Comparison of ENCODE assay signal across 11 cellular contexts in the genomic region with DNA sequence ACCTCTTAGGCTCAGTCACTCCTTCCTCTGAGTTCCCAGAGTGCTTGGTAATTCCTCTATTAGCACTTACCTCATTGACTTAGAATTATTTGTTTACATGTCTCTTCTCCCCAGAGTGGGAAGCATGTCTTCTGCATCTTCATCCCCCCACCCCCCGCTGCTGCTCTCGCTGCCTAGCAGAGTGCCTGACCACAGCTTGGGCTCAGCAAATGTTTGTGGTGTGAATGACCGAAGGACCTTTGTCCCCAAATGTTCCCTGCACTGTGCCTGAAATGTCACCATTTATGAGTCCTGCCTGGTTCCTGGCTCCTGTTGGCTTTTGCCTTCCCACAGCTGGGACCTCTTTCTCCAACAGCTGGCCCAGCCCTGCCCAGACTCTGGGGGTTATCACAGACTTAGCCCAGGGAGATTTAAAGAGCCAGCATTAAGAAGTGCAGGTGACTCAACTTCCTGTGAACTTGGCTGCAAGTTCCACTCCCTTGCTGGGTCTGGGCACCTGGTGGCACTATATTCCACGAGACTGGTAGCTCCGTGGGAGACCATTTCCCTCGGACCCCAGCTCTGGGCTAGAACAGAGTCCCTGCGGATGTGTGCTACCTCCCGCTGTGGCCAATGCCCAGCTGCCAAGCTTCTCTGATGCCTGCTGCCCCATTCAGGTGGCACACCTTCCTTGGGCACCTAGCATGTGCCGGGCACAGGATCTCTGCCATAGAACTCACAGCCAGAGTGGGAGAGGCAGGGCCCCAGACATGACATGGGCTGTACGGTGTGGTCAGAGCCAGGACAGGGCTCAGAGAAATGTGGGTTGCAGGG. TPM values are rescaled to one million over a fixed set of nuclear protein-coding genes. Genes with fewer than 3 reads are reported as not detected.
DNase-seq lines count a peak whose midpoint lies in the region; ATAC-seq, FAIRE-seq and TF ChIP-seq lines count a peak whose summit lies in the region.
"Had no signal": no experiment of that assay in that cellular context is flagged by ENCODE, and none has a peak within 500 bp of the region (broad histone marks: within the 10 kb centered on the region; RNA-seq: fewer than 3 reads in every experiment).

No MANE protein-coding gene starts in this region.

- peaks cover 65% of the 10 kb centered on the region for H3K27me3 Mint-ChIP-seq in activated CD8-positive, alpha-beta T cell treated with anti-CD3 and anti-CD28 coated beads for 36 hours
- H3K27me3 Mint-ChIP-seq in activated CD8-positive, alpha-beta T cell treated with anti-CD3 and anti-CD28 coated beads, Interleukin-2, amount 10 ng/mL, durations not matched to agents 7 days and 5 days (ENCODE audit: low read depth) = peaks cover 63% of the 10 kb centered on the region
- peaks cover 75% of the 10 kb centered on the region for H3K27me3 Mint-ChIP-seq in stimulated activated memory B cell treated with anti-CD40 and anti-IgM and Interleukin-4, amounts not matched to agents 10 μg/mL and 1 μg/mL and 100 μg/mL, for 72 hours

- H3K4me3 Mint-ChIP-seq in activated CD8-positive, alpha-beta T cell treated with anti-CD3 and anti-CD28 coated beads for 36 hours = no peak overlapping the region
- no peak overlapping the region for H3K4me3 Mint-ChIP-seq in activated CD8-positive, alpha-beta T cell treated with anti-CD3 and anti-CD28 coated beads, Interleukin-2, amount 10 ng/mL, durations not matched to agents 7 days and 5 days
- H3K4me3 Mint-ChIP-seq in stimulated activated memory B cell treated with anti-CD40 and anti-IgM and Interleukin-4, amounts not matched to agents 10 μg/mL and 1 μg/mL and 100 μg/mL, for 72 hours = no peak overlapping the region
- H3K4me3 Mint-ChIP-seq: memory B cell had no signal

- H3K4me2 ChIP-seq in keratinocyte (ENCODE audit: control insufficient read depth, extremely low read depth, insufficient read depth, low read depth, low read length) = no peak overlapping the region

- H3K4me1 ChIP-seq in keratinocyte (ENCODE audit: control insufficient read depth, extremely low read depth, insufficient read depth, low read length) = no peaks in the 10 kb centered on the region
- H3K4me1 ChIP-seq in tibial artery = peaks cover 0 to 21% (median 10%) of the 10 kb centered on the region in 4 donors

- no peak overlapping the region for H3K27ac Mint-ChIP-seq in activated CD8-positive, alpha-beta T cell treated with anti-CD3 and anti-CD28 coated beads for 36 hours
- H3K27ac Mint-ChIP-seq in activated CD8-positive, alpha-beta T cell treated with anti-CD3 and anti-CD28 coated beads, Interleukin-2, amount 10 ng/mL, durations not matched to agents 7 days and 5 days = no peak overlapping the region
- no peak overlapping the region for H3K27ac Mint-ChIP-seq in stimulated activated memory B cell treated with anti-CD40 and anti-IgM and Interleukin-4, amounts not matched to agents 10 μg/mL and 1 μg/mL and 100 μg/mL, for 72 hours
- H3K27ac Mint-ChIP-seq: memory B cell had no signal

- no peak overlapping the region for H3K9ac ChIP-seq in keratinocyte (ENCODE audit: control insufficient read depth, extremely low read depth, insufficient read depth, low read length)

- peaks cover 70% of the 10 kb centered on the region for H3K27me3 ChIP-seq in keratinocyte (ENCODE audit: control insufficient read depth, extremely low read depth, insufficient read depth, low read length)
- H3K27me3 ChIP-seq in tibial artery = peaks cover 0 to 83% of the 10 kb centered on the region in 2 donors

- H3K36me3 Mint-ChIP-seq in activated CD8-positive, alpha-beta T cell treated with anti-CD3 and anti-CD28 coated beads for 36 hours (ENCODE audit: low read depth) = no peaks in the 10 kb centered on the region
- H3K36me3 Mint-ChIP-seq in activated CD8-positive, alpha-beta T cell treated with anti-CD3 and anti-CD28 coated beads, Interleukin-2, amount 10 ng/mL, durations not matched to agents 7 days and 5 days (ENCODE audit: low read depth) = no peaks in the 10 kb centered on the region
- H3K36me3 Mint-ChIP-seq in stimulated activated memory B cell treated with anti-CD40 and anti-IgM and Interleukin-4, amounts not matched to agents 10 μg/mL and 1 μg/mL and 100 μg/mL, for 72 hours = no peaks in the 10 kb centered on the region
- H3K36me3 Mint-ChIP-seq: memory B cell had no signal

- H4K20me1 ChIP-seq in keratinocyte (ENCODE audit: control insufficient read depth, extremely low read depth, insufficient read depth, low read length) = no peaks in the 10 kb centered on the region

- CTCF ChIA-PET in activated CD8-positive, alpha-beta T cell treated with anti-CD3 and anti-CD28 coated beads for 36 hours (lab: Charles Lee) = interaction anchor here (0.8 to 1.2 kb wide), 2 partner anchors 13 to 22 kb away, joined by 3 read pairs; no protein-coding TSS in a partner anchor
- CTCF ChIA-PET in activated CD8-positive, alpha-beta T cell treated with anti-CD3 and anti-CD28 coated beads, Interleukin-2, amount 10 ng/mL, durations not matched to agents 7 days and 5 days (lab: Charles Lee) = no interaction called here

- H3K4me3 ChIP-seq in keratinocyte (ENCODE audit: control insufficient read depth in 2 of 3, extremely low read depth in 1 of 3, insufficient read depth in 2 of 3, low read depth in 1 of 3, low read length in 3 of 3) (no peak overlapping the region), tibial artery (no peak overlapping the region)

- no peak overlapping the region for H3K27ac ChIP-seq in keratinocyte (ENCODE audit: control insufficient read depth, insufficient read depth, low read length)
- H3K27ac ChIP-seq in tibial artery = no peak overlapping the region

- TF ChIP-seq CTCF in activated CD8-positive, alpha-beta T cell treated with anti-CD3 and anti-CD28 coated beads for 36 hours (IDR thresholded peaks at IDR 0.05) = no peak
- peak in 2 of 3 experiments; percentile 31 to 57 for TF ChIP-seq CTCF in keratinocyte (optimal IDR thresholded peaks at IDR 0.05 in 1 of 3, IDR thresholded peaks at IDR 0.05 in 1 of 3, conservative IDR thresholded peaks at IDR 0.05 in 1 of 3; ENCODE audit: extremely low read depth in 1 of 3, insufficient read depth in 2 of 3, low read length in 3 of 3)
- TF ChIP-seq CTCF in tibial artery (IDR thresholded peaks at IDR 0.05) = no peak

- H2AFZ ChIP-seq in keratinocyte (ENCODE audit: control insufficient read depth, low read length) = no peak overlapping the region

- peaks cover 2% of the 10 kb centered on the region for H3K4me1 Mint-ChIP-seq in activated CD8-positive, alpha-beta T cell treated with anti-CD3 and anti-CD28 coated beads for 36 hours (ENCODE audit: low read depth)
- no peaks in the 10 kb centered on the region for H3K4me1 Mint-ChIP-seq in activated CD8-positive, alpha-beta T cell treated with anti-CD3 and anti-CD28 coated beads, Interleukin-2, amount 10 ng/mL, durations not matched to agents 7 days and 5 days (ENCODE audit: low read depth)
- H3K4me1 Mint-ChIP-seq in stimulated activated memory B cell treated with anti-CD40 and anti-IgM and Interleukin-4, amounts not matched to agents 10 μg/mL and 1 μg/mL and 100 μg/mL, for 72 hours = peaks cover 8% of the 10 kb centered on the region

- intact Hi-C loops in activated CD8-positive, alpha-beta T cell treated with anti-CD3 and anti-CD28 coated beads for 36 hours (cut with micrococcal nuclease) = no loop called here
- intact Hi-C loops in tibial artery (cut with DNase I; ENCODE audit: low total_unique reads) = no loop called here

- peak; percentile 8 for DNase-seq in activated CD8-positive, alpha-beta T cell treated with anti-CD3 and anti-CD28 coated beads for 36 hours
- DNase-seq in activated CD8-positive, alpha-beta T cell treated with anti-CD3 and anti-CD28 coated beads, Interleukin-2, amount 10 ng/mL, durations not matched to agents 7 days and 5 days = no peak
- peak; percentile 18 for DNase-seq in UCSD-AML1 (lab: John Stamatoyannopoulos, UW; ENCODE audit: unreplicated experiment)
- no peak for DNase-seq in keratinocyte (ENCODE audit: low read depth, low spot score)
- peak; percentile 19 to 56 for DNase-seq in tibial artery
- no peak for DNase-seq in stimulated activated CD4-positive, alpha-beta T cell treated with anti-CD3 and anti-CD28 coated beads, Interleukin-15, amount 100 ng/mL, for 24 hours
- DNase-seq: AML-193, caudate nucleus had no signal

- no peaks in the 10 kb centered on the region for H3K9me3 Mint-ChIP-seq in activated CD8-positive, alpha-beta T cell treated with anti-CD3 and anti-CD28 coated beads for 36 hours
- no peaks in the 10 kb centered on the region for H3K9me3 Mint-ChIP-seq in activated CD8-positive, alpha-beta T cell treated with anti-CD3 and anti-CD28 coated beads, Interleukin-2, amount 10 ng/mL, durations not matched to agents 7 days and 5 days (ENCODE audit: insufficient read depth)
- no peaks in the 10 kb centered on the region for H3K9me3 Mint-ChIP-seq in stimulated activated memory B cell treated with anti-CD40 and anti-IgM and Interleukin-4, amounts not matched to agents 10 μg/mL and 1 μg/mL and 100 μg/mL, for 72 hours
- H3K9me3 Mint-ChIP-seq: memory B cell had no signal

- POLR2A ChIA-PET in activated CD8-positive, alpha-beta T cell treated with anti-CD3 and anti-CD28 coated beads for 36 hours (lab: Charles Lee) = interaction anchor here (1.4 kb wide), 1 partner anchor 156 kb away, joined by 3 read pairs; no protein-coding TSS in a partner anchor
- POLR2A ChIA-PET in activated CD8-positive, alpha-beta T cell treated with anti-CD3 and anti-CD28 coated beads, Interleukin-2, amount 10 ng/mL, durations not matched to agents 7 days and 5 days (lab: Charles Lee) = no interaction called here

- H3K9me3 ChIP-seq in keratinocyte (ENCODE audit: control insufficient read depth, low read depth, low read length) = no peaks in the 10 kb centered on the region
- H3K9me3 ChIP-seq in tibial artery = no peaks in the 10 kb centered on the region

- H3K79me2 ChIP-seq in keratinocyte (ENCODE audit: control insufficient read depth, insufficient read depth, low read length) = no peaks in the 10 kb centered on the region

- dilution Hi-C loops in keratinocyte (cut with MboI; ENCODE audit: extremely low pct_ligation_motif_present, low sequenced_read_pairs) = no loop called here

- FAIRE-seq in keratinocyte (lab: Jason Lieb, UNC) = no peak

- H3K36me3 ChIP-seq in keratinocyte (ENCODE audit: control insufficient read depth in 2 of 2, extremely low read depth in 1 of 2, insufficient read depth in 2 of 2, low read length in 2 of 2) = no peaks in the 10 kb centered on the region
- no peaks in the 10 kb centered on the region for H3K36me3 ChIP-seq in tibial artery

- H3K9me1 ChIP-seq in keratinocyte (ENCODE audit: control insufficient read depth, extremely low read depth, insufficient read depth, low read length) = no peaks in the 10 kb centered on the region

- ATAC-seq in activated CD8-positive, alpha-beta T cell treated with anti-CD3 and anti-CD28 coated beads for 36 hours = no peak
- no peak for ATAC-seq in activated CD8-positive, alpha-beta T cell treated with anti-CD3 and anti-CD28 coated beads, Interleukin-2, amount 10 ng/mL, durations not matched to agents 7 days and 5 days
- no peak for ATAC-seq in stimulated activated memory B cell treated with anti-CD40 and anti-IgM and Interleukin-4, amounts not matched to agents 10 μg/mL and 1 μg/mL and 100 μg/mL, for 72 hours
- ATAC-seq in HG03469 (IDR thresholded peaks at IDR 0.05; ENCODE audit: unreplicated experiment) = no peak

RNA-seq across cellular contexts. Expression of gene HMCN2, which starts 1.8 kb away (rescaled TPM):
- total RNA-seq in activated CD8-positive, alpha-beta T cell treated with anti-CD3 and anti-CD28 coated beads for 36 hours = not detected
- total RNA-seq in activated CD8-positive, alpha-beta T cell treated with anti-CD3 and anti-CD28 coated beads, Interleukin-2, amount 10 ng/mL, durations not matched to agents 7 days and 5 days = not detected
- 0.03 TPM in 1 of 3 replicates, not detected in the others for polyA plus RNA-seq in keratinocyte
- polyA plus RNA-seq in keratinocyte (2011; ENCODE audit: low read depth) = not detected
- not detected in 2 replicates for polyA plus RNA-seq in keratinocyte (2011; cell fraction: cytosol; rRNA removed)
- polyA plus RNA-seq in keratinocyte (2011; cell fraction: nucleus; rRNA removed) = not detected in 2 replicates
- 0.04 TPM in 1 of 2 replicates, not detected in the other for polyA plus RNA-seq in keratinocyte (2012; ENCODE audit: low replicate concordance)
- polyA minus RNA-seq in keratinocyte = not detected in 3 replicates
- polyA minus RNA-seq in keratinocyte (2011; cell fraction: cytosol; rRNA and poly(A)+ RNA removed) = not detected
- polyA minus RNA-seq in keratinocyte (2011; cell fraction: nucleus; rRNA and poly(A)+ RNA removed) = 0.11 TPM in 1 of 2 replicates, not detected in the other

Comparison
In these comparisons a context has a peak if more than half of its experiments do, and no peak if none do; other contexts are left out.
1. DNase-seq: peak in activated CD8-positive, alpha-beta T cell treated with anti-CD3 and anti-CD28 coated beads for 36 hours (single experiment), UCSD-AML1 (single experiment) and tibial artery (2 of 2); none in activated CD8-positive, alpha-beta T cell treated with anti-CD3 and anti-CD28 coated beads, Interleukin-2, amount 10 ng/mL, durations not matched to agents 7 days and 5 days (single experiment), keratinocyte (single experiment) and stimulated activated CD4-positive, alpha-beta T cell treated with anti-CD3 and anti-CD28 coated beads, Interleukin-15, amount 100 ng/mL, for 24 hours (single experiment).
2. CTCF ChIP-seq: peak in keratinocyte (2 of 3); none in activated CD8-positive, alpha-beta T cell treated with anti-CD3 and anti-CD28 coated beads for 36 hours (single experiment) and tibial artery (0 of 2).